Comparison of ENCODE assay signal across 8 cellular contexts in genomic region chr5:33441241-33441844, GRCh38. TPM values are rescaled to one million over a fixed set of nuclear protein-coding genes. Genes with fewer than 3 reads are reported as not detected.
A peak's percentile ranks its signal among the peaks of the same experiment; 100 is the strongest.
DNase-seq lines count a peak whose midpoint lies in the region; ATAC-seq and TF ChIP-seq lines count a peak whose summit lies in the region.

No MANE protein-coding gene starts in this region.

- DNase-seq in AML-193 (lab: John Stamatoyannopoulos, UW) (peak; percentile 29 to 46), T-helper 1 cell (peak in 3 of 5 donors; percentile 5 to 46 (median 10)), right lobe of liver (peak in 1 of 3 donors; percentile 23), hepatic stellate cell (ENCODE audit: low spot score) (no peak)
- DNase-seq in central memory CD4-positive, alpha-beta T cell, result peak; percentile 16
- peak; percentile 34 for DNase-seq in stimulated activated naive CD4-positive, alpha-beta T cell treated with Interleukin-2 at 50 U/mL for 16 hours (lab: John Stamatoyannopoulos, UW)

- WGBS in right lobe of liver (ENCODE audit: insufficient coverage, low coverage, low lambda C conversion rate, missing lambda C conversion rate), result 0% methylated on average over 14 of the region's 16 CpGs

- no peaks in the 10 kb centered on the region for H3K27me3 ChIP-seq in right lobe of liver

- peak overlapping the region; percentile 65 to 83 (median 74) for H3K4me3 ChIP-seq in right lobe of liver

- intact Hi-C loops in right lobe of liver (cut with DNase I), result no loop called here

- TF ChIP-seq POLR2A in right lobe of liver (IDR thresholded peaks at IDR 0.05), result no peak

- peak; percentile 33 for ATAC-seq in GM18909 (IDR thresholded peaks at IDR 0.05; ENCODE audit: poor library complexity, unreplicated experiment)
- peak in 3 of 4 donors; percentile 6 to 25 (median 7) for ATAC-seq in right lobe of liver

- no peak for TF ChIP-seq CTCF in right lobe of liver (IDR thresholded peaks at IDR 0.05)

- no peaks in the 10 kb centered on the region for H3K9me3 ChIP-seq in KOPT-K1 (ENCODE audit: insufficient read depth, low read length, poor library complexity, severe bottlenecking)
- H3K9me3 ChIP-seq in right lobe of liver, result no peaks in the 10 kb centered on the region

- H3K27ac ChIP-seq in KOPT-K1 (ENCODE audit: low read depth, low read length, poor library complexity, severe bottlenecking) (peak overlapping the region; percentile 90), right lobe of liver (peak overlapping the region; percentile 86 to 95 (median 89))

- peaks cover 0 to 30% (median 16%) of the 10 kb centered on the region in 4 donors for H3K4me1 ChIP-seq in right lobe of liver

- H3K36me3 ChIP-seq in KOPT-K1 (ENCODE audit: insufficient read depth, low read length), result peaks cover 38% of the 10 kb centered on the region
- peaks cover 0 to 12% (median 5%) of the 10 kb centered on the region in 4 donors for H3K36me3 ChIP-seq in right lobe of liver

RNA-seq across cellular contexts. Expression of gene TARS1, which starts 0.6 kb away (rescaled TPM):
- 100 to 1,000 TPM in 3 of 6 experiments, 10 to 100 TPM in 3; 43.2 to 118 (median 98.3) TPM for total RNA-seq in right lobe of liver
